Comparison of ENCODE assay signal across 32 cellular contexts in the genomic region with DNA sequence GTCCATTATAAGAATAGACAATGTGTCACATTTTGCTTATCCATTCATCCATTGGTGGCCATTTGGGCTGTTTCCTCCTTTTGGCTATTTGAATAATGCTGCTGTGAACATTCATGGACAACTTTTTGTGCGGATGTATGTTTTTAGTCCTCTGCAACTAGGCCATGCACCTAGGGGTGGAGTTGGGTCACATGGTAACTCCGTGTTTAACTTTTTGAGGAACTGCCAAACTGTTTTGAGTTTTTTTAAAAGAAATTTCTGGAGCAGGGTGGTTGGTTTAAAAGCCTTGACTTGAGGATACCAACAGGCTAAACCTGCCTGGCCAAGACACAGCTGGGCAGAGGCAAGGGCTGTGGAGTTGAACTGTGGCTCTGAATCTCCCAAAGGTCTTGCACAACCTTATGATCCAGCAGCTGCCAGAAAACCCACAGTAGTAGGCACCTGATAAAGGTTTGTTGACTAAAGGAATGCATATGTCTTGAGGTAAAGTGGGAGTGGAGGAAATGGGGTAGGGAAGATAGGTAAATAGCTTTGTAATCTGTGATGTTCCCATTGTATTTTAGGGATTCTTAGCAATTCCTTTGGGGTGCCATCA. TPM values are rescaled to one million over a fixed set of nuclear protein-coding genes. Genes with fewer than 3 reads are reported as not detected.
DNase-seq lines count a peak whose midpoint lies in the region; ATAC-seq and TF ChIP-seq lines count a peak whose summit lies in the region.
"Had no signal": no experiment of that assay in that cellular context is flagged by ENCODE, and none has a peak within 500 bp of the region (broad histone marks: within the 10 kb centered on the region; RNA-seq: fewer than 3 reads in every experiment).

No MANE protein-coding gene starts in this region.

- no peak overlapping the region for H3K4me3 ChIP-seq in suprapubic skin
- H3K4me3 ChIP-seq: GM23248, lung, ovary, Peyer's patch, SJSA1, spleen, upper lobe of right lung had no signal

- no peak for TF ChIP-seq POLR2A in suprapubic skin (IDR thresholded peaks at IDR 0.05)
- TF ChIP-seq POLR2A in GM18505 (IDR thresholded peaks at IDR 0.05; ENCODE audit: borderline replicate concordance, extremely low read depth, insufficient read depth, insufficient read length), result no peak

- DNase-seq in LoVo (ENCODE audit: low spot score), result peak; percentile 78
- DNase-seq in RPMI8226, result peak; percentile 46
- no peak for DNase-seq in suprapubic skin (ENCODE audit: low spot score in 2 of 2)
- no peak for DNase-seq in HuH-7.5 (ENCODE audit: low spot score)
- no peak for DNase-seq in activated naive CD4-positive, alpha-beta T cell treated with anti-CD3 and anti-CD28 coated beads, Interleukin-2, amount 10 ng/mL, durations not matched to agents 7 days and 5 days
- DNase-seq: activated CD4-positive, alpha-beta memory T cell treated with anti-CD3 and anti-CD28 coated beads, Interleukin-2, amount 10 ng/mL, durations not matched to agents 7 days and 5 days; activated CD8-positive, alpha-beta memory T cell treated with anti-CD3 and anti-CD28 coated beads, Interleukin-2, amount 50 U/mL, for 48 hours; activated naive CD8-positive, alpha-beta T cell treated with anti-CD3 and anti-CD28 coated beads for 36 hours; CD4-positive, CD25-positive, alpha-beta regulatory T cell; glutamatergic neuron; GM23248; islet precursor cell; Karpas-422; NCI-H1105; NCI-H187 treated with DMSO at 0.1 percent for 48 hours; NCI-H524 treated with DMSO at 0.1 percent for 48 hours; ovary; Peyer's patch; right cardiac atrium; spleen; T-cell; upper lobe of right lung had no signal

- H3K27me3 Mint-ChIP-seq in activated naive CD4-positive, alpha-beta T cell treated with anti-CD3 and anti-CD28 coated beads, Interleukin-2, amount 10 ng/mL, durations not matched to agents 7 days and 5 days, result peaks cover 10% of the 10 kb centered on the region
- H3K27me3 Mint-ChIP-seq: central memory CD8-positive, alpha-beta T cell had no signal

- H3K9me3 ChIP-seq in suprapubic skin, result no peaks in the 10 kb centered on the region
- H3K9me3 ChIP-seq: ovary, Peyer's patch, SJSA1, spleen, upper lobe of right lung had no signal

- H3K27ac Mint-ChIP-seq in activated naive CD4-positive, alpha-beta T cell treated with anti-CD3 and anti-CD28 coated beads, Interleukin-2, amount 10 ng/mL, durations not matched to agents 7 days and 5 days, result no peak overlapping the region
- H3K27ac Mint-ChIP-seq: activated CD4-positive, alpha-beta memory T cell treated with anti-CD3 and anti-CD28 coated beads, Interleukin-2, amount 10 ng/mL, durations not matched to agents 7 days and 5 days; activated naive CD8-positive, alpha-beta T cell treated with anti-CD3 and anti-CD28 coated beads for 36 hours; T-cell had no signal

- H3K27ac ChIP-seq in suprapubic skin, result peak overlapping the region; percentile 64
- H3K27ac ChIP-seq: GM23248, HL-60, ovary, SJSA1, upper lobe of right lung had no signal

- H3K4me1 ChIP-seq in suprapubic skin, result peaks cover 57% of the 10 kb centered on the region
- H3K4me1 ChIP-seq: Peyer's patch had no signal

- TF ChIP-seq EP300 in suprapubic skin (IDR thresholded peaks at IDR 0.05), result no peak

- 43% methylated on average over 2 of the region's 2 CpGs for WGBS in suprapubic skin

- H3K4me3 Mint-ChIP-seq in activated naive CD4-positive, alpha-beta T cell treated with anti-CD3 and anti-CD28 coated beads, Interleukin-2, amount 10 ng/mL, durations not matched to agents 7 days and 5 days, result no peak overlapping the region
- H3K4me3 Mint-ChIP-seq: activated CD4-positive, alpha-beta memory T cell treated with anti-CD3 and anti-CD28 coated beads, Interleukin-2, amount 10 ng/mL, durations not matched to agents 7 days and 5 days; activated naive CD8-positive, alpha-beta T cell treated with anti-CD3 and anti-CD28 coated beads for 36 hours; activated T-helper 17 cell treated with anti-CD3 and anti-CD28 coated beads, Interleukin-2, amount 50 U/mL, for 72 hours; CD4-positive, CD25-positive, alpha-beta regulatory T cell; central memory CD8-positive, alpha-beta T cell; T-cell had no signal

- H3K4me1 Mint-ChIP-seq in activated naive CD4-positive, alpha-beta T cell treated with anti-CD3 and anti-CD28 coated beads, Interleukin-2, amount 10 ng/mL, durations not matched to agents 7 days and 5 days, result peaks cover 7% of the 10 kb centered on the region
- H3K4me1 Mint-ChIP-seq: central memory CD8-positive, alpha-beta T cell had no signal

- CTCF ChIA-PET in activated naive CD4-positive, alpha-beta T cell treated with anti-CD3 and anti-CD28 coated beads, Interleukin-2, amount 10 ng/mL, durations not matched to agents 7 days and 5 days (lab: Charles Lee), result no interaction called here

- H3K36me3 Mint-ChIP-seq in activated naive CD4-positive, alpha-beta T cell treated with anti-CD3 and anti-CD28 coated beads, Interleukin-2, amount 10 ng/mL, durations not matched to agents 7 days and 5 days, result no peaks in the 10 kb centered on the region
- H3K36me3 Mint-ChIP-seq: activated naive CD8-positive, alpha-beta T cell treated with anti-CD3 and anti-CD28 coated beads for 36 hours; CD4-positive, CD25-positive, alpha-beta regulatory T cell; T-cell had no signal

- H3K27me3 ChIP-seq in suprapubic skin, result no peaks in the 10 kb centered on the region
- H3K27me3 ChIP-seq: ovary, Peyer's patch, SJSA1, upper lobe of right lung had no signal

- peak; percentile 77 for ATAC-seq in esophagus mucosa
- no peak for ATAC-seq in GM18505 (IDR thresholded peaks at IDR 0.05; ENCODE audit: unreplicated experiment)
- ATAC-seq: activated T-helper 17 cell treated with anti-CD3 and anti-CD28 coated beads, Interleukin-2, amount 50 U/mL, for 72 hours; right cardiac atrium; T-cell; upper lobe of right lung had no signal

- H3K9me3 Mint-ChIP-seq in activated naive CD4-positive, alpha-beta T cell treated with anti-CD3 and anti-CD28 coated beads, Interleukin-2, amount 10 ng/mL, durations not matched to agents 7 days and 5 days, result no peaks in the 10 kb centered on the region
- H3K9me3 Mint-ChIP-seq: activated CD4-positive, alpha-beta memory T cell treated with anti-CD3 and anti-CD28 coated beads, Interleukin-2, amount 10 ng/mL, durations not matched to agents 7 days and 5 days; activated naive CD8-positive, alpha-beta T cell treated with anti-CD3 and anti-CD28 coated beads for 36 hours; activated T-helper 17 cell treated with anti-CD3 and anti-CD28 coated beads, Interleukin-2, amount 50 U/mL, for 72 hours; CD4-positive, CD25-positive, alpha-beta regulatory T cell; central memory CD8-positive, alpha-beta T cell; T-cell had no signal

- no peak for TF ChIP-seq CTCF in suprapubic skin (IDR thresholded peaks at IDR 0.05)

- no peaks in the 10 kb centered on the region for H3K36me3 ChIP-seq in suprapubic skin
- H3K36me3 ChIP-seq: ovary, Peyer's patch, SJSA1, spleen, upper lobe of right lung had no signal

RNA-seq across cellular contexts. Expression of a gene that starts 5.6 kb away (rescaled TPM):
- total RNA-seq in esophagus mucosa, result 0.08 TPM
- 10 to 100 TPM in 3 of 4 donors, 1 to 10 TPM in 1; 9.0 to 40.3 (median 18.2) TPM for total RNA-seq in suprapubic skin
- total RNA-seq: activated CD4-positive, alpha-beta memory T cell treated with anti-CD3 and anti-CD28 coated beads, Interleukin-2, amount 10 ng/mL, durations not matched to agents 7 days and 5 days; activated naive CD8-positive, alpha-beta T cell treated with anti-CD3 and anti-CD28 coated beads for 36 hours; activated T-helper 17 cell treated with anti-CD3 and anti-CD28 coated beads, Interleukin-2, amount 50 U/mL, for 72 hours; CD4-positive, CD25-positive, alpha-beta regulatory T cell; dermis microvascular lymphatic vessel endothelial cell; GM23248; lung; ovary; Peyer's patch; right cardiac atrium; SJSA1; spleen; T-cell; upper lobe of right lung had no signal

RNA-seq across cellular contexts. Expression of a gene that starts 49.4 kb away (rescaled TPM):
- total RNA-seq in esophagus mucosa (0.08 TPM), suprapubic skin (10 to 100 TPM in 3 of 4 donors, 1 to 10 TPM in 1; 7.0 to 71.9 (median 37.2) TPM)
- total RNA-seq: CD4-positive, CD25-positive, alpha-beta regulatory T cell had no signal

RNA-seq across cellular contexts. Expression of a gene that starts 59.4 kb away (rescaled TPM):
- total RNA-seq in esophagus mucosa (not detected), suprapubic skin (not detected)
- total RNA-seq: activated CD4-positive, alpha-beta memory T cell treated with anti-CD3 and anti-CD28 coated beads, Interleukin-2, amount 10 ng/mL, durations not matched to agents 7 days and 5 days; activated naive CD8-positive, alpha-beta T cell treated with anti-CD3 and anti-CD28 coated beads for 36 hours; activated T-helper 17 cell treated with anti-CD3 and anti-CD28 coated beads, Interleukin-2, amount 50 U/mL, for 72 hours; astrocyte; CD4-positive, CD25-positive, alpha-beta regulatory T cell; dermis microvascular lymphatic vessel endothelial cell; GM23248; lung; ovary; Peyer's patch; right cardiac atrium; spleen; subcutaneous adipose tissue; T-cell; upper lobe of right lung had no signal

Comparison
In these comparisons a context has a peak if more than half of its experiments do, and no peak if none do; other contexts are left out.
1. DNase-seq: peak in LoVo (single experiment) and RPMI8226 (single experiment); none in suprapubic skin (0 of 2), HuH-7.5 (single experiment) and activated naive CD4-positive, alpha-beta T cell treated with anti-CD3 and anti-CD28 coated beads, Interleukin-2, amount 10 ng/mL, durations not matched to agents 7 days and 5 days (single experiment).